ENCODE assay signal across 1 cellular context in the genomic region with DNA sequence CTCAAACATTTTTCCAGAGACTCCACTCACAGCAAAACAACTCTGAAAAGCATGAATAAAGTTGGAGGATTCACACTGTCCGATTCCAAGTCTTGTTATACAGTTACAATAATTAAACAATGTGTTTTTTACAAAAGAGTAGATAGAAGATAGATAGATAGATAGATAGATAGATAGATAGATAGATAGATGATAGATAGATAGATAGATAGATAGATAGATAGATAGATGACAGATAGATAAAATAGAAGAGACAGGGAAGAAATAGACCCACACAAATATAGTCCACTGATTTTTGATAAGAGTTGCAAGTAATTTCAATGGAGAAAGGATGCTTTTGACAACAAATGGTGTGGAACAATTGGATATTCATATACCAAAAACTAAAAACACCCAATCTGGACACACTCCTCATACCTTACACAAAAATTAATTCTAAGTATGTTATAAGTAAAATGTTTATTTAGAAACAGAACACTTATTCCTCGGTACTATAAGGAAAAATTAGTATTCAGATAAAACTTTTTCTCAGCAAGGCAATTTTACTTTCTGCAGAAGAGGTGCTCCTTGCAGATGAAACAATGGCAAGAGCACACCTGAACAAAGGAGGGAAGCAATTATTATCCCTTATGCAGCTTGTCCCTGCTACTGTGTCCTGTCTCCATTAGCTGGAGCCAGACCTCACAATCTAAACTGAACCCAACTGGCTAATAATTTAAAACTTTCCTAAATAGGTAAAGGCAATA.
TF ChIP-seq lines count a peak whose summit lies in the region.

No MANE protein-coding gene starts in this region.

TF ChIP-seq in HEK293, 187 proteins besides CTCF, POLR2A, EP300 and RAD21:
- TF ChIP-seq ZNF580 (tag by site-specific recombination; IDR thresholded peaks at IDR 0.05) (no peak), SETDB1 (IDR thresholded peaks at IDR 0.05; ENCODE audit: insufficient read length, low read length) (peak; percentile 95), SP3 (tag by site-specific recombination; IDR thresholded peaks at IDR 0.05) (no peak), ZNF214 (tag by site-specific recombination; IDR thresholded peaks at IDR 0.05; ENCODE audit: borderline replicate concordance) (no peak), ZNF324 (tag by site-specific recombination; IDR thresholded peaks at IDR 0.05) (no peak)
